12 cellular contexts compared by ENCODE assay signal in the genomic region with DNA sequence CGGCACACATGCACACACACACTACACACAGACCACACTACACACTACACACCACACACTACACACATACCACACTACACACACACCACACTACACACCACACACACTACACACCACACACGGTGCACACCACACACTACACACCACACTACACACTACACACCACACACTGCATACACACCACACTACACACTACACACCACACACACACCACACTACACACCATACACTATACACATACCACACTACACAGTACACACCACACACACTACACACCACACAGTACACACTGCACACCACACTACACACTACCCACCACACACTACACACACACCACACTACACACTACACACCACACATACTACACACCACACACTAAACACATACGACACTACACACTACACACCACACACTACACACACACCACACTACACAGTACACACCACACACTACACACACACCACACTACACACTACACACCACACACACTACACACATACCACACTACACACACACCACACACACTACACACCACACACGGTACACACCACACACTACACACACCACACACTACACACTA. TPM values are rescaled to one million over a fixed set of nuclear protein-coding genes. Genes with fewer than 3 reads are reported as not detected.
DNase-seq lines count a peak whose midpoint lies in the region; ATAC-seq, FAIRE-seq and TF ChIP-seq lines count a peak whose summit lies in the region.
"Not testable (repeated sequence)": the region's sequence is repeated elsewhere in the genome, so short reads cannot be mapped to it uniquely, and the experiment has no call there.
"Had no signal": no experiment of that assay in that cellular context is flagged by ENCODE, and none has a peak within 500 bp of the region (broad histone marks: within the 10 kb centered on the region; RNA-seq: fewer than 3 reads in every experiment).

No MANE protein-coding gene starts in this region.

- not testable (repeated sequence) for TF ChIP-seq EP300 in K562 (IDR thresholded peaks at IDR 0.05; ENCODE audit: low read length); HepG2 (IDR thresholded peaks at IDR 0.05; ENCODE audit: low read depth in 2 of 2, low read length in 2 of 2); HepG2 (CRISPR knock-in tag; IDR thresholded peaks at IDR 0.05; ENCODE audit: borderline replicate concordance)

- not testable (repeated sequence) for H2BK15ac ChIP-seq in H9 (ENCODE audit: low read depth, low read length)

- H3K9ac ChIP-seq in H9 (ENCODE audit: extremely low read depth, insufficient read length, low read length); K562 (ENCODE audit: insufficient read depth in 1 of 2, low read depth in 2 of 2, low read length in 2 of 2); endothelial cell of umbilical vein (replicated peaks; ENCODE audit: extremely low read depth, insufficient read depth, low read length); HepG2 (ENCODE audit: insufficient read depth, low read depth, low read length); trophoblast cell (ENCODE audit: low read length): not testable (repeated sequence)

- H3K23me2 ChIP-seq in H9 (ENCODE audit: insufficient read length, low read depth, low read length, poor library complexity, severe bottlenecking), result not testable (repeated sequence)

- not testable (repeated sequence) for H2AFZ ChIP-seq in H9 (ENCODE audit: low read length); K562 (ENCODE audit: low read depth, low read length); endothelial cell of umbilical vein (ENCODE audit: low read depth, low read length); HepG2 (ENCODE audit: low read length); trophoblast cell (ENCODE audit: insufficient read depth, low read length, poor library complexity)

- H3T11ph ChIP-seq in H9 (ENCODE audit: low read length), result not testable (repeated sequence)

- not testable (repeated sequence) for H2BK5ac ChIP-seq in H9 (ENCODE audit: insufficient read length, low read length); trophoblast cell (ENCODE audit: low read depth, low read length, poor library complexity)

- peak overlapping the region; percentile 53 for H4K5ac ChIP-seq in H9 (ENCODE audit: insufficient read length, low read depth, low read length)

- not testable (repeated sequence) for H3K4ac ChIP-seq in H9 (ENCODE audit: low read depth, low read length); trophoblast cell (ENCODE audit: low read depth, low read length)

- in situ Hi-C loops in K562 (cut with MboI); HepG2 (cut with HindIII; ENCODE audit: extremely low pct_ligation_motif_present, low pct_unique_long_range_greater_than_20kb): not testable (repeated sequence)

- H3K14ac ChIP-seq in H9 (ENCODE audit: insufficient read depth, low read length); trophoblast cell (ENCODE audit: low read length): not testable (repeated sequence)

- not testable (repeated sequence) for TF ChIP-seq RAD21 in K562 (CRISPR knock-in tag; conservative IDR thresholded peaks at IDR 0.05 in 1 of 2, IDR thresholded peaks at IDR 0.05 in 1 of 2); HepG2 (CRISPR knock-in tag; IDR thresholded peaks at IDR 0.05)

- FAIRE-seq in K562 (lab: Jason Lieb, UNC), result not testable (repeated sequence)
- FAIRE-seq in endothelial cell of umbilical vein (lab: Jason Lieb, UNC) (peak; percentile 79), HepG2 (lab: Jason Lieb, UNC) (peak; percentile 96)

- H3K36me3 Mint-ChIP-seq in H9 (ENCODE audit: insufficient read depth in 1 of 3, low read depth in 3 of 3), result peaks cover 9 to 13% (median 12%) of the 10 kb centered on the region in 3 experiments; a peak in 6 of 7 replicates
- H3K36me3 Mint-ChIP-seq in T-helper 17 cell (ENCODE audit: low read depth), result not testable (repeated sequence)

- not testable (repeated sequence) for H4K20me1 ChIP-seq in H9 (ENCODE audit: control insufficient read depth, insufficient read depth, insufficient read length); K562 (replicated peaks; ENCODE audit: control insufficient read depth, insufficient read depth, low read length); endothelial cell of umbilical vein (replicated peaks; ENCODE audit: control insufficient read depth, extremely low read depth, insufficient read depth, low read length); HepG2 (ENCODE audit: insufficient read depth, low read length)

- not testable (repeated sequence) for H3K4me1 ChIP-seq in H9 (ENCODE audit: insufficient read depth, low read length); endothelial cell of umbilical vein (ENCODE audit: control insufficient read depth, extremely low read depth, insufficient read depth, low read length); HepG2 (ENCODE audit: insufficient read depth, low read length); trophoblast cell (ENCODE audit: control insufficient read depth in 1 of 2, insufficient read depth in 2 of 2, low read length in 2 of 2)
- peaks cover 0 to 16% of the 10 kb centered on the region in 2 experiments; a peak in 2 of 5 replicates for H3K4me1 ChIP-seq in K562 (replicated peaks in 1 of 2; ENCODE audit: control insufficient read depth in 2 of 2, insufficient read depth in 2 of 2, low read length in 2 of 2)

- H3K4me2 ChIP-seq in H9 (ENCODE audit: insufficient read depth, insufficient read length, low read length); K562 (ENCODE audit: insufficient read depth, low read length); endothelial cell of umbilical vein (ENCODE audit: insufficient read depth, low read length); HepG2 (ENCODE audit: low read depth, low read length); trophoblast cell (ENCODE audit: low read length): not testable (repeated sequence)

- not testable (repeated sequence) for H3K79me1 ChIP-seq in H9 (ENCODE audit: insufficient read depth, low read depth, low read length, poor library complexity, severe bottlenecking); trophoblast cell (ENCODE audit: low read length)

- intact Hi-C loops in K562 (cut with micrococcal nuclease); endothelial cell of umbilical vein (cut with micrococcal nuclease); HepG2 (cut with micrococcal nuclease; ENCODE audit: unreplicated experiment): not testable (repeated sequence)

- peak overlapping the region; percentile 10 for H3K18ac ChIP-seq in H9 (ENCODE audit: insufficient read length, low read depth, low read length)
- H3K18ac ChIP-seq in trophoblast cell (ENCODE audit: low read length), result not testable (repeated sequence)

- CTCF ChIA-PET in K562 (lab: Yijun Ruan, JAX; ENCODE audit: low intra/inter-chr PET ratio); HepG2 (lab: Yijun Ruan, JAX; ENCODE audit: low intra/inter-chr PET ratio, low total read pairs): not testable (repeated sequence)
- CTCF ChIA-PET in endothelial cell of umbilical vein (lab: Charles Lee), result interaction anchor here (2.6 kb wide), 1 partner anchor 17 kb away, joined by 14 read pairs; no protein-coding TSS in a partner anchor

- POLR2A ChIA-PET in K562 (lab: Yijun Ruan, JAX); endothelial cell of umbilical vein (lab: Charles Lee); HepG2 (lab: Yijun Ruan, JAX): not testable (repeated sequence)

- H3K27me3 Mint-ChIP-seq in H9 (ENCODE audit: low read depth), result peaks cover 15% of the 10 kb centered on the region
- H3K27me3 Mint-ChIP-seq in T-helper 17 cell, result not testable (repeated sequence)

- peak; percentile 16 for ATAC-seq in T-helper 17 cell
- ATAC-seq in K562, HepG2: not testable (repeated sequence)

- H4K91ac ChIP-seq in H9 (ENCODE audit: insufficient read length, low read depth, low read length); trophoblast cell (ENCODE audit: low read depth, low read length): not testable (repeated sequence)

- not testable (repeated sequence) for H2BK20ac ChIP-seq in H9 (ENCODE audit: low read depth, low read length, poor library complexity, severe bottlenecking)

- not testable (repeated sequence) for H3K23ac ChIP-seq in H9 (ENCODE audit: insufficient read length, low read depth, low read length)
- H3K23ac ChIP-seq in trophoblast cell (ENCODE audit: low read length), result peak overlapping the region; percentile 87

- peaks cover 6 to 10% of the 10 kb centered on the region in 2 experiments; a peak in 4 of 5 replicates for H3K9me3 Mint-ChIP-seq in H9

- dilution Hi-C loops in endothelial cell of umbilical vein (cut with MboI; ENCODE audit: extremely low pct_ligation_motif_present, low sequenced_read_pairs), result not testable (repeated sequence)

- TF ChIP-seq CTCF in H9 (conservative IDR thresholded peaks at IDR 0.05); K562 (IDR thresholded peaks at IDR 0.05 in 2 of 3, conservative IDR thresholded peaks at IDR 0.05 in 1 of 3; ENCODE audit: insufficient read depth in 2 of 3, low read depth in 1 of 3, low read length in 3 of 3); endothelial cell of umbilical vein (IDR thresholded peaks at IDR 0.05; ENCODE audit: extremely low read depth in 1 of 2, insufficient read depth in 1 of 2, low read depth in 1 of 2, low read length in 2 of 2); HepG2 (CRISPR knock-in tag; IDR thresholded peaks at IDR 0.05): not testable (repeated sequence)

- not testable (repeated sequence) for H3K56ac ChIP-seq in H9 (ENCODE audit: insufficient read length, low read depth, low read length)

- WGBS in H9 (ENCODE audit: extremely low coverage, insufficient read length, low lambda C conversion rate), result 100% methylated on average over 2 of the region's 4 CpGs
- WGBS in K562 (ENCODE audit: insufficient coverage, low coverage, missing lambda C conversion rate), result 9% methylated on average over 3 of the region's 4 CpGs
- WGBS in HepG2 (ENCODE audit: low lambda C conversion rate), result 31% methylated on average over 4 of the region's 4 CpGs
- 100% methylated on average over 2 of the region's 4 CpGs for WGBS in trophoblast cell (ENCODE audit: extremely low coverage, insufficient coverage, insufficient read length)

- H4K12ac ChIP-seq in trophoblast cell (ENCODE audit: low read depth, low read length), result not testable (repeated sequence)

- not testable (repeated sequence) for H3K36me3 ChIP-seq in K562 (ENCODE audit: control insufficient read depth, insufficient read depth, low read length); endothelial cell of umbilical vein (ENCODE audit: control insufficient read depth in 2 of 2, extremely low read depth in 1 of 2, insufficient read depth in 2 of 2, low read length in 2 of 2); HepG2 (replicated peaks in 1 of 2; ENCODE audit: control insufficient read depth in 1 of 2, insufficient read depth in 2 of 2, low read length in 2 of 2); trophoblast cell (ENCODE audit: control insufficient read depth in 1 of 2, insufficient read depth in 2 of 2, low read length in 2 of 2)

- not testable (repeated sequence) for H3K4me3 ChIP-seq in K562; endothelial cell of umbilical vein (replicated peaks in 1 of 3; ENCODE audit: insufficient read depth in 1 of 3, low read depth in 1 of 3, low read length in 3 of 3); HepG2 (replicated peaks in 1 of 3; ENCODE audit: insufficient read depth in 1 of 3, low read depth in 2 of 3, low read length in 3 of 3)
- peak overlapping the region; percentile 57 for H3K4me3 ChIP-seq in trophoblast cell (ENCODE audit: low read depth, low read length)

- H3K27ac ChIP-seq in H9 (ENCODE audit: insufficient read length, low read depth, low read length); K562 (ENCODE audit: extremely low read depth, low read depth, low read length); endothelial cell of umbilical vein (ENCODE audit: insufficient read depth, low read depth, low read length); HepG2 (ENCODE audit: extremely low read length, insufficient read depth, low read length); trophoblast cell (ENCODE audit: low read depth, low read length): not testable (repeated sequence)

- not testable (repeated sequence) for H3K27me3 ChIP-seq in H9 (ENCODE audit: insufficient read depth, low read length); endothelial cell of umbilical vein (ENCODE audit: control insufficient read depth in 2 of 2, insufficient read depth in 2 of 2, low read length in 2 of 2); trophoblast cell (ENCODE audit: insufficient read depth, low read length)
- H3K27me3 ChIP-seq in K562 (ENCODE audit: control insufficient read depth in 2 of 2, insufficient read depth in 2 of 2, low read length in 2 of 2) (peaks cover 50 to 83% of the 10 kb centered on the region in 2 experiments), HepG2 (ENCODE audit: control insufficient read depth in 1 of 2, insufficient read depth in 2 of 2, low read length in 2 of 2) (peaks cover 3 to 35% of the 10 kb centered on the region in 2 experiments; a peak in 3 of 5 replicates)

- peak overlapping the region; percentile 78 for H4K8ac ChIP-seq in H9 (replicated peaks; ENCODE audit: insufficient read length, low read depth, low read length)
- H4K8ac ChIP-seq in trophoblast cell (ENCODE audit: low read depth, low read length), result not testable (repeated sequence)

- not testable (repeated sequence) for H2AK5ac ChIP-seq in H9 (ENCODE audit: insufficient read length, low read length); trophoblast cell (ENCODE audit: low read length)

- H3K27ac Mint-ChIP-seq in H9, T-helper 17 cell: not testable (repeated sequence)

- not testable (repeated sequence) for H3K9me1 ChIP-seq in K562 (ENCODE audit: control insufficient read depth, insufficient read depth, low read length); endothelial cell of umbilical vein (replicated peaks; ENCODE audit: control insufficient read depth, extremely low read depth, insufficient read depth, low read length)

- not testable (repeated sequence) for H2BK120ac ChIP-seq in H9 (ENCODE audit: low read depth, low read length, poor library complexity, severe bottlenecking); trophoblast cell (ENCODE audit: insufficient read depth, low read length, poor library complexity)

- H3K4me1 Mint-ChIP-seq in H9, result peaks cover 12 to 30% of the 10 kb centered on the region in 2 experiments
- H3K4me1 Mint-ChIP-seq in T-helper 17 cell, result not testable (repeated sequence)

- TF ChIP-seq POLR2A in K562 (conservative IDR thresholded peaks at IDR 0.05); endothelial cell of umbilical vein (IDR thresholded peaks at IDR 0.05; ENCODE audit: low read depth, low read length); HepG2 (IDR thresholded peaks at IDR 0.05; ENCODE audit: insufficient read depth in 1 of 2, low read depth in 2 of 2, low read length in 2 of 2): not testable (repeated sequence)

- H3K79me2 ChIP-seq in H9 (ENCODE audit: insufficient read depth, low read length); K562 (ENCODE audit: control insufficient read depth, insufficient read depth, low read length); endothelial cell of umbilical vein (ENCODE audit: control insufficient read depth, insufficient read depth, low read length); HepG2 (ENCODE audit: insufficient read depth, low read length); trophoblast cell (ENCODE audit: control insufficient read depth, insufficient read depth, low read length, poor library complexity): not testable (repeated sequence)

- H3K4me3 Mint-ChIP-seq in H9, T-helper 17 cell: not testable (repeated sequence)

- BruUV-seq in K562 (replicated peaks; lab: Mats Ljungman, UMichigan); endothelial cell of umbilical vein (replicated peaks; lab: Mats Ljungman, UMichigan); HepG2 (replicated peaks; lab: Mats Ljungman, UMichigan): not testable (repeated sequence)

- H3K9me3 ChIP-seq in H9 (ENCODE audit: control insufficient read depth, low read depth, low read length); T-helper 17 cell (ENCODE audit: control insufficient read depth, low read length, poor library complexity, severe bottlenecking); K562 (replicated peaks; ENCODE audit: control insufficient read depth, insufficient read depth, low read depth, low read length); endothelial cell of umbilical vein (replicated peaks; ENCODE audit: control insufficient read depth, insufficient read depth, low read length); HepG2 (ENCODE audit: low read length): not testable (repeated sequence)
- peaks cover 15% of the 10 kb centered on the region for H3K9me3 ChIP-seq in trophoblast cell (ENCODE audit: insufficient read depth, low read depth, low read length)

- not testable (repeated sequence) for H2BK12ac ChIP-seq in H9 (ENCODE audit: insufficient read length, low read depth, low read length); trophoblast cell (ENCODE audit: low read length)

- not testable (repeated sequence) for DNase-seq in H9; T-helper 17 cell; K562 (ENCODE audit: extremely low read depth in 1 of 4, low spot score in 3 of 4); endothelial cell of umbilical vein (ENCODE audit: low read depth, low spot score); HepG2 (ENCODE audit: low spot score); trophoblast cell

RNA-seq across cellular contexts. Expression of a gene that starts 22.6 kb away (rescaled TPM):
- total RNA-seq in H9 (2021), result 1.5 TPM in 2 replicates
- total RNA-seq in T-helper 17 cell, result not detected
- total RNA-seq in K562 (2011; cell fraction: chromatin; rRNA removed; ENCODE audit: low replicate concordance), result not detected in 2 replicates
- not detected in 2 replicates for total RNA-seq in K562 (2011; cell fraction: nucleolus; rRNA removed)
- not detected in 2 replicates for total RNA-seq in K562 (2011; cell fraction: nucleoplasm; rRNA removed)
- not detected in 2 replicates for total RNA-seq in K562 (2014; rRNA removed)
- total RNA-seq in K562 (2014; rRNA removed; fragmentation: Illumina TruSeq; extraction: Trizol), result not detected in 2 replicates
- not detected in 2 replicates for total RNA-seq in K562 (2015; rRNA removed; fragmentation: Illumina TruSeq; extraction: Trizol)
- 0.72 and 0.78 TPM in 2 replicates for total RNA-seq in K562 (2021)
- 0.07 TPM in 1 of 2 replicates, not detected in the other for polyA plus RNA-seq in K562 (2011; rRNA removed)
- not detected in 2 replicates for polyA plus RNA-seq in K562 (2011; cell fraction: cytosol; rRNA removed)
- not detected in 2 replicates for polyA plus RNA-seq in K562 (2011; cell fraction: nucleus; rRNA removed)
- polyA plus RNA-seq in K562 (2012), result 0.22 TPM in 1 of 2 replicates, not detected in the other
- not detected in 2 replicates for polyA plus RNA-seq in K562 (2014; fragmentation: Illumina TruSeq; extraction: Trizol)
- polyA plus RNA-seq in K562 (2014; fragmentation: Nextera tagmentation; extraction: Ambion mirVana), result not detected
- not detected in 2 replicates for polyA plus RNA-seq in K562 (2014; rRNA removed)
- polyA minus RNA-seq in K562 (2011; rRNA and poly(A)+ RNA removed), result not detected in 2 replicates
- polyA minus RNA-seq in K562 (2011; cell fraction: cytosol; rRNA and poly(A)+ RNA removed), result not detected in 2 replicates
- not detected in 2 replicates for polyA minus RNA-seq in K562 (2011; cell fraction: nucleus; rRNA and poly(A)+ RNA removed)
- 0.93 and 1.9 TPM in 2 replicates for total RNA-seq in endothelial cell of umbilical vein
- 1.8 TPM in 2 replicates for polyA plus RNA-seq in endothelial cell of umbilical vein
- polyA plus RNA-seq in endothelial cell of umbilical vein (2011; cell fraction: cytosol; rRNA removed), result 1.1 and 1.5 TPM in 2 replicates
- polyA plus RNA-seq in endothelial cell of umbilical vein (2011; cell fraction: nucleus; rRNA removed), result 0.29 and 0.47 TPM in 2 replicates
- 9.0 and 14.8 TPM in 2 replicates for polyA plus RNA-seq in endothelial cell of umbilical vein (2012)
- polyA minus RNA-seq in endothelial cell of umbilical vein, result not detected in 2 replicates
- not detected for polyA minus RNA-seq in endothelial cell of umbilical vein (2011; cell fraction: cytosol; rRNA and poly(A)+ RNA removed)
- polyA minus RNA-seq in endothelial cell of umbilical vein (2011; cell fraction: nucleus; rRNA and poly(A)+ RNA removed), result not detected in 2 replicates
- total RNA-seq in HepG2 (2016; rRNA removed; fragmentation: Illumina TruSeq; extraction: Trizol), result 7.9 and 14.2 TPM in 2 replicates
- total RNA-seq in HepG2 (2016; cell fraction: cytosol; rRNA removed; fragmentation: Illumina TruSeq; extraction: Trizol; ENCODE audit: low read depth), result 9.4 and 9.9 TPM in 2 replicates
- 10.8 and 14.1 TPM in 2 replicates for total RNA-seq in HepG2 (2016; cell fraction: insoluble cytoplasmic fraction; rRNA removed; fragmentation: Illumina TruSeq; extraction: Trizol)
- total RNA-seq in HepG2 (2016; cell fraction: membrane; rRNA removed; fragmentation: Illumina TruSeq; extraction: Trizol), result 8.0 and 8.6 TPM in 2 replicates
- total RNA-seq in HepG2 (2016; cell fraction: nucleus; rRNA removed; fragmentation: Illumina TruSeq; extraction: Trizol), result 5.1 and 9.3 TPM in 2 replicates
- 26.9 and 27.0 TPM in 2 replicates for polyA plus RNA-seq in HepG2 (2011; rRNA removed)
- 15.9 and 30.0 TPM in 2 replicates for polyA plus RNA-seq in HepG2 (2011; cell fraction: cytosol; rRNA removed)
- 16.3 and 18.8 TPM in 2 replicates for polyA plus RNA-seq in HepG2 (2011; cell fraction: nucleus; rRNA removed)
- polyA plus RNA-seq in HepG2 (2012), result 14.9 and 18.1 TPM in 2 replicates
- 7.3 and 9.3 TPM in 2 replicates for polyA plus RNA-seq in HepG2 (2016; cell fraction: cytosol; fragmentation: Illumina TruSeq; extraction: Trizol; ENCODE audit: low read depth)
- 5.5 and 6.2 TPM in 2 replicates for polyA plus RNA-seq in HepG2 (2016; cell fraction: insoluble cytoplasmic fraction; fragmentation: Illumina TruSeq; extraction: Trizol; ENCODE audit: low read depth)
- 4.6 and 6.5 TPM in 2 replicates for polyA plus RNA-seq in HepG2 (2016; cell fraction: membrane; fragmentation: Illumina TruSeq; extraction: Trizol; ENCODE audit: low read depth)
- 9.5 and 10.5 TPM in 2 replicates for polyA plus RNA-seq in HepG2 (2016; cell fraction: nucleus; fragmentation: Illumina TruSeq; extraction: Trizol; ENCODE audit: insufficient read depth, low read depth)
- 10.8 TPM in 1 of 2 replicates, not detected in the other for polyA minus RNA-seq in HepG2 (2011; rRNA and poly(A)+ RNA removed; ENCODE audit: low replicate concordance)
- 6.5 and 7.7 TPM in 2 replicates for polyA minus RNA-seq in HepG2 (2011; cell fraction: cytosol; rRNA and poly(A)+ RNA removed)
- 0.77 and 1.7 TPM in 2 replicates for polyA minus RNA-seq in HepG2 (2011; cell fraction: nucleus; rRNA and poly(A)+ RNA removed)
- polyA plus RNA-seq in trophoblast cell (2013), result 0.60 and 0.63 TPM in 2 replicates
- total RNA-seq: CD4-positive, alpha-beta T cell; CD8-positive, alpha-beta memory T cell; HFFc6 had no signal
- polyA plus RNA-seq: CD14-positive monocyte; CD8-positive, alpha-beta memory T cell had no signal

RNA-seq across cellular contexts. Expression of a gene that starts 58.1 kb away (rescaled TPM):
- total RNA-seq in H9 (2021) (not detected in 2 replicates), T-helper 17 cell (not detected), K562 (2014; rRNA removed) (not detected in 2 replicates), K562 (2014; rRNA removed; fragmentation: Illumina TruSeq; extraction: Trizol) (not detected in 2 replicates), K562 (2015; rRNA removed; fragmentation: Illumina TruSeq; extraction: Trizol) (not detected in 2 replicates), K562 (2021) (not detected in 2 replicates), endothelial cell of umbilical vein (not detected in 2 replicates), HepG2 (2016; rRNA removed; fragmentation: Illumina TruSeq; extraction: Trizol) (not detected in 2 replicates)
- not detected in 2 replicates for total RNA-seq in K562 (2011; cell fraction: chromatin; rRNA removed; ENCODE audit: low replicate concordance)
- total RNA-seq in K562 (2011; cell fraction: nucleolus; rRNA removed), result not detected in 2 replicates
- not detected in 2 replicates for total RNA-seq in K562 (2011; cell fraction: nucleoplasm; rRNA removed)
- polyA plus RNA-seq in K562 (2011; rRNA removed) (not detected in 2 replicates), K562 (2014; fragmentation: Illumina TruSeq; extraction: Trizol) (not detected in 2 replicates), K562 (2014; fragmentation: Nextera tagmentation; extraction: Ambion mirVana) (not detected), K562 (2014; rRNA removed) (not detected in 2 replicates), endothelial cell of umbilical vein (not detected in 2 replicates), HepG2 (2011; rRNA removed) (1.5 and 1.6 TPM in 2 replicates)
- polyA plus RNA-seq in K562 (2011; cell fraction: cytosol; rRNA removed), result not detected in 2 replicates
- polyA plus RNA-seq in K562 (2011; cell fraction: nucleus; rRNA removed), result not detected in 2 replicates
- polyA plus RNA-seq in K562 (2012), result not detected in 2 replicates
- not detected in 2 replicates for polyA minus RNA-seq in K562 (2011; rRNA and poly(A)+ RNA removed)
- not detected in 2 replicates for polyA minus RNA-seq in K562 (2011; cell fraction: cytosol; rRNA and poly(A)+ RNA removed)
- not detected in 2 replicates for polyA minus RNA-seq in K562 (2011; cell fraction: nucleus; rRNA and poly(A)+ RNA removed)
- polyA plus RNA-seq in endothelial cell of umbilical vein (2011; cell fraction: cytosol; rRNA removed), result not detected in 2 replicates
- polyA plus RNA-seq in endothelial cell of umbilical vein (2011; cell fraction: nucleus; rRNA removed), result not detected in 2 replicates
- polyA plus RNA-seq in endothelial cell of umbilical vein (2012), result not detected in 2 replicates
- not detected in 2 replicates for polyA minus RNA-seq in endothelial cell of umbilical vein
- not detected for polyA minus RNA-seq in endothelial cell of umbilical vein (2011; cell fraction: cytosol; rRNA and poly(A)+ RNA removed)
- not detected in 2 replicates for polyA minus RNA-seq in endothelial cell of umbilical vein (2011; cell fraction: nucleus; rRNA and poly(A)+ RNA removed)
- total RNA-seq in HepG2 (2016; cell fraction: cytosol; rRNA removed; fragmentation: Illumina TruSeq; extraction: Trizol; ENCODE audit: low read depth), result not detected in 2 replicates
- not detected in 2 replicates for total RNA-seq in HepG2 (2016; cell fraction: insoluble cytoplasmic fraction; rRNA removed; fragmentation: Illumina TruSeq; extraction: Trizol)
- total RNA-seq in HepG2 (2016; cell fraction: membrane; rRNA removed; fragmentation: Illumina TruSeq; extraction: Trizol), result not detected in 2 replicates
- total RNA-seq in HepG2 (2016; cell fraction: nucleus; rRNA removed; fragmentation: Illumina TruSeq; extraction: Trizol), result not detected in 2 replicates
- polyA plus RNA-seq in HepG2 (2011; cell fraction: cytosol; rRNA removed), result 0.50 and 1.2 TPM in 2 replicates
- 0.58 and 0.73 TPM in 2 replicates for polyA plus RNA-seq in HepG2 (2011; cell fraction: nucleus; rRNA removed)
- polyA plus RNA-seq in HepG2 (2012), result 0.23 and 0.47 TPM in 2 replicates
- polyA plus RNA-seq in HepG2 (2016; cell fraction: cytosol; fragmentation: Illumina TruSeq; extraction: Trizol; ENCODE audit: low read depth), result not detected in 2 replicates
- polyA plus RNA-seq in HepG2 (2016; cell fraction: insoluble cytoplasmic fraction; fragmentation: Illumina TruSeq; extraction: Trizol; ENCODE audit: low read depth), result not detected in 2 replicates
- polyA plus RNA-seq in HepG2 (2016; cell fraction: membrane; fragmentation: Illumina TruSeq; extraction: Trizol; ENCODE audit: low read depth), result not detected in 2 replicates
- polyA plus RNA-seq in HepG2 (2016; cell fraction: nucleus; fragmentation: Illumina TruSeq; extraction: Trizol; ENCODE audit: insufficient read depth, low read depth), result not detected in 2 replicates
- 0.91 TPM in 1 of 2 replicates, not detected in the other for polyA minus RNA-seq in HepG2 (2011; rRNA and poly(A)+ RNA removed; ENCODE audit: low replicate concordance)
- polyA minus RNA-seq in HepG2 (2011; cell fraction: cytosol; rRNA and poly(A)+ RNA removed), result not detected in 2 replicates
- not detected in 2 replicates for polyA minus RNA-seq in HepG2 (2011; cell fraction: nucleus; rRNA and poly(A)+ RNA removed)
- polyA plus RNA-seq in trophoblast cell (2013), result 0.07 TPM in 1 of 2 replicates, not detected in the other
- total RNA-seq: CD4-positive, alpha-beta T cell; CD8-positive, alpha-beta memory T cell; H7; HFFc6 had no signal
- polyA plus RNA-seq: A549; CD14-positive monocyte; CD8-positive, alpha-beta memory T cell had no signal
